In the genomic region with DNA sequence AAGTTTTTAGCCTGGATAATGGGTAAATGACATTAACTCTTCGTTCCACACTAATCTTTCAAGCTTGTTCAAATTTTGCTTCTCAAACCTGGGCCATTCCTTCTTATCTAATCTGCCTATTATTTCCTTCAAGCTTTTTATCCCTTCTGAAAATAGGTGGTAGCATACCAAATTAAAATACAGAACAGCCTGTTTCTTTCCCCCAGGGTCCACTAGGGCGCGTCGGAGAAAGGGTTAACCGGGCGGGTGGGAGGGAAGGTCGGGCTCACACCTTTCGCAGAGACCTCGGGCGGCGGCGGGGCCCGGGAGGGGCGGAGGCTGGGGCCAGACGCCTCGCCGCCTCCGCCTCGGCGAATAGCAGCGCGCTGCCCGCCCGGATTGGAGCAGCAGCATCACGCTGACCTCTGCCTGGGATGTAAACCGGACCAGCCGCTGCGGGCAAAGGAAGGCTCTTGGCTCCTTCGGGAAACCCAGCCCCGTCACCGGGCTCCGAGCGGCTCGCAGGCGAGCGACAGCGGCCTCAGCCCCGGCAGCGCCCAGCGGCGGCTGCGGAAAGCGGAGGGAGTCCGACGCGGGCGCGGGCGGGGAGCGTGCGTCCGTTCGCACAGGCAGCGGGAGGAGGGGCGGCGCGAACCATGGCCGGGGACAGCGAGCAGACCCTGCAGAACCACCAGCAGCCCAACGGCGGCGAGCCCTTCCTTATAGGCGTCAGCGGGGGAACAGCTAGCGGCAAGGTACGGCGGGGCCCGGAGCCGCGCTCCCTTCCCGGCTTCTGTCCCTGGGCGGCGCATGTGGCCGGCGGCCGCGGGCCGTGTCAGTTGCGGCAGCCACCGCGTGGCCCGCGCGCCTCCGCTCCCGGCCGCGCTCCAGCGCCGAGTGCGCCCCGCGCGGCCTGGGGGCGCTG, we compare ENCODE assay signal across 1 cellular context.
TF ChIP-seq lines count a peak whose summit lies in the region.

UCK2 (plus strand) TSS at position 416 of the 904 bp plus-strand sequence; CDS start at position 636, 220 bp downstream.

TF ChIP-seq in K562, 482 proteins besides CTCF, POLR2A, EP300 and RAD21 (continued from another document and continues in another):
- TF ChIP-seq, protein P1, sequence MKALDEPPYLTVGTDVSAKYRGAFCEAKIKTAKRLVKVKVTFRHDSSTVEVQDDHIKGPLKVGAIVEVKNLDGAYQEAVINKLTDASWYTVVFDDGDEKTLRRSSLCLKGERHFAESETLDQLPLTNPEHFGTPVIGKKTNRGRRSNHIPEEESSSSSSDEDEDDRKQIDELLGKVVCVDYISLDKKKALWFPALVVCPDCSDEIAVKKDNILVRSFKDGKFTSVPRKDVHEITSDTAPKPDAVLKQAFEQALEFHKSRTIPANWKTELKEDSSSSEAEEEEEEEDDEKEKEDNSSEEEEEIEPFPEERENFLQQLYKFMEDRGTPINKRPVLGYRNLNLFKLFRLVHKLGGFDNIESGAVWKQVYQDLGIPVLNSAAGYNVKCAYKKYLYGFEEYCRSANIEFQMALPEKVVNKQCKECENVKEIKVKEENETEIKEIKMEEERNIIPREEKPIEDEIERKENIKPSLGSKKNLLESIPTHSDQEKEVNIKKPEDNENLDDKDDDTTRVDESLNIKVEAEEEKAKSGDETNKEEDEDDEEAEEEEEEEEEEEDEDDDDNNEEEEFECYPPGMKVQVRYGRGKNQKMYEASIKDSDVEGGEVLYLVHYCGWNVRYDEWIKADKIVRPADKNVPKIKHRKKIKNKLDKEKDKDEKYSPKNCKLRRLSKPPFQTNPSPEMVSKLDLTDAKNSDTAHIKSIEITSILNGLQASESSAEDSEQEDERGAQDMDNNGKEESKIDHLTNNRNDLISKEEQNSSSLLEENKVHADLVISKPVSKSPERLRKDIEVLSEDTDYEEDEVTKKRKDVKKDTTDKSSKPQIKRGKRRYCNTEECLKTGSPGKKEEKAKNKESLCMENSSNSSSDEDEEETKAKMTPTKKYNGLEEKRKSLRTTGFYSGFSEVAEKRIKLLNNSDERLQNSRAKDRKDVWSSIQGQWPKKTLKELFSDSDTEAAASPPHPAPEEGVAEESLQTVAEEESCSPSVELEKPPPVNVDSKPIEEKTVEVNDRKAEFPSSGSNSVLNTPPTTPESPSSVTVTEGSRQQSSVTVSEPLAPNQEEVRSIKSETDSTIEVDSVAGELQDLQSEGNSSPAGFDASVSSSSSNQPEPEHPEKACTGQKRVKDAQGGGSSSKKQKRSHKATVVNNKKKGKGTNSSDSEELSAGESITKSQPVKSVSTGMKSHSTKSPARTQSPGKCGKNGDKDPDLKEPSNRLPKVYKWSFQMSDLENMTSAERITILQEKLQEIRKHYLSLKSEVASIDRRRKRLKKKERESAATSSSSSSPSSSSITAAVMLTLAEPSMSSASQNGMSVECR (CRISPR knock-in tag; IDR thresholded peaks at IDR 0.05), result peak; percentile 83
- TF ChIP-seq TEAD4 (IDR thresholded peaks at IDR 0.05; ENCODE audit: low read length) (no peak), TEAD4 (CRISPR knock-in tag; IDR thresholded peaks at IDR 0.05; ENCODE audit: borderline replicate concordance) (no peak; the same call in 1 of the 2 replicates), NR2F6 (CRISPR knock-in tag; IDR thresholded peaks at IDR 0.05) (no peak), LEF1 (IDR thresholded peaks at IDR 0.05) (no peak), ZBTB49 (CRISPR knock-in tag; IDR thresholded peaks at IDR 0.05; ENCODE audit: borderline replicate concordance) (no peak), KLF1 (tag; IDR thresholded peaks at IDR 0.05) (peak; percentile 68; the same call in 1 of the 2 replicates), ESRRA (IDR thresholded peaks at IDR 0.05; ENCODE audit: borderline replicate concordance, low read depth) (peak; percentile 63), CHD1 (IDR thresholded peaks at IDR 0.05; ENCODE audit: low read length) (no peak), HDAC1 (IDR thresholded peaks at IDR 0.05) (peak in 1 of 2 experiments; percentile 58; a peak in 2 of 4 replicates), E4F1 (CRISPR knock-in tag; IDR thresholded peaks at IDR 0.05; ENCODE audit: borderline replicate concordance) (no peak), ZNF347 (CRISPR knock-in tag; IDR thresholded peaks at IDR 0.05; ENCODE audit: low read depth) (no peak), BMI1 (IDR thresholded peaks at IDR 0.05; ENCODE audit: low read length) (no peak), ZNF197 (CRISPR knock-in tag; IDR thresholded peaks at IDR 0.05; ENCODE audit: low read depth) (no peak), ETV5 (CRISPR knock-in tag; IDR thresholded peaks at IDR 0.05; ENCODE audit: low read depth) (no peak; the same call in 1 of the 2 replicates), RBFOX2 (IDR thresholded peaks at IDR 0.05; ENCODE audit: low read depth, low read length) (peak; percentile 94), SETDB1 (IDR thresholded peaks at IDR 0.05; ENCODE audit: low read length) (no peak), HOXB6 (CRISPR knock-in tag; IDR thresholded peaks at IDR 0.05; ENCODE audit: borderline replicate concordance) (no peak)
- TF ChIP-seq, protein P2, sequence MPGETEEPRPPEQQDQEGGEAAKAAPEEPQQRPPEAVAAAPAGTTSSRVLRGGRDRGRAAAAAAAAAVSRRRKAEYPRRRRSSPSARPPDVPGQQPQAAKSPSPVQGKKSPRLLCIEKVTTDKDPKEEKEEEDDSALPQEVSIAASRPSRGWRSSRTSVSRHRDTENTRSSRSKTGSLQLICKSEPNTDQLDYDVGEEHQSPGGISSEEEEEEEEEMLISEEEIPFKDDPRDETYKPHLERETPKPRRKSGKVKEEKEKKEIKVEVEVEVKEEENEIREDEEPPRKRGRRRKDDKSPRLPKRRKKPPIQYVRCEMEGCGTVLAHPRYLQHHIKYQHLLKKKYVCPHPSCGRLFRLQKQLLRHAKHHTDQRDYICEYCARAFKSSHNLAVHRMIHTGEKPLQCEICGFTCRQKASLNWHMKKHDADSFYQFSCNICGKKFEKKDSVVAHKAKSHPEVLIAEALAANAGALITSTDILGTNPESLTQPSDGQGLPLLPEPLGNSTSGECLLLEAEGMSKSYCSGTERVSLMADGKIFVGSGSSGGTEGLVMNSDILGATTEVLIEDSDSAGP (CRISPR knock-in tag; IDR thresholded peaks at IDR 0.05), result no peak; the same call in 1 of the 2 replicates
- TF ChIP-seq, protein P3, sequence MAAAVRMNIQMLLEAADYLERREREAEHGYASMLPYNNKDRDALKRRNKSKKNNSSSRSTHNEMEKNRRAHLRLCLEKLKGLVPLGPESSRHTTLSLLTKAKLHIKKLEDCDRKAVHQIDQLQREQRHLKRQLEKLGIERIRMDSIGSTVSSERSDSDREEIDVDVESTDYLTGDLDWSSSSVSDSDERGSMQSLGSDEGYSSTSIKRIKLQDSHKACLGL (CRISPR knock-in tag; IDR thresholded peaks at IDR 0.05; ENCODE audit: borderline replicate concordance, poor library complexity, severe bottlenecking), result no peak
- TF ChIP-seq, protein P4, sequence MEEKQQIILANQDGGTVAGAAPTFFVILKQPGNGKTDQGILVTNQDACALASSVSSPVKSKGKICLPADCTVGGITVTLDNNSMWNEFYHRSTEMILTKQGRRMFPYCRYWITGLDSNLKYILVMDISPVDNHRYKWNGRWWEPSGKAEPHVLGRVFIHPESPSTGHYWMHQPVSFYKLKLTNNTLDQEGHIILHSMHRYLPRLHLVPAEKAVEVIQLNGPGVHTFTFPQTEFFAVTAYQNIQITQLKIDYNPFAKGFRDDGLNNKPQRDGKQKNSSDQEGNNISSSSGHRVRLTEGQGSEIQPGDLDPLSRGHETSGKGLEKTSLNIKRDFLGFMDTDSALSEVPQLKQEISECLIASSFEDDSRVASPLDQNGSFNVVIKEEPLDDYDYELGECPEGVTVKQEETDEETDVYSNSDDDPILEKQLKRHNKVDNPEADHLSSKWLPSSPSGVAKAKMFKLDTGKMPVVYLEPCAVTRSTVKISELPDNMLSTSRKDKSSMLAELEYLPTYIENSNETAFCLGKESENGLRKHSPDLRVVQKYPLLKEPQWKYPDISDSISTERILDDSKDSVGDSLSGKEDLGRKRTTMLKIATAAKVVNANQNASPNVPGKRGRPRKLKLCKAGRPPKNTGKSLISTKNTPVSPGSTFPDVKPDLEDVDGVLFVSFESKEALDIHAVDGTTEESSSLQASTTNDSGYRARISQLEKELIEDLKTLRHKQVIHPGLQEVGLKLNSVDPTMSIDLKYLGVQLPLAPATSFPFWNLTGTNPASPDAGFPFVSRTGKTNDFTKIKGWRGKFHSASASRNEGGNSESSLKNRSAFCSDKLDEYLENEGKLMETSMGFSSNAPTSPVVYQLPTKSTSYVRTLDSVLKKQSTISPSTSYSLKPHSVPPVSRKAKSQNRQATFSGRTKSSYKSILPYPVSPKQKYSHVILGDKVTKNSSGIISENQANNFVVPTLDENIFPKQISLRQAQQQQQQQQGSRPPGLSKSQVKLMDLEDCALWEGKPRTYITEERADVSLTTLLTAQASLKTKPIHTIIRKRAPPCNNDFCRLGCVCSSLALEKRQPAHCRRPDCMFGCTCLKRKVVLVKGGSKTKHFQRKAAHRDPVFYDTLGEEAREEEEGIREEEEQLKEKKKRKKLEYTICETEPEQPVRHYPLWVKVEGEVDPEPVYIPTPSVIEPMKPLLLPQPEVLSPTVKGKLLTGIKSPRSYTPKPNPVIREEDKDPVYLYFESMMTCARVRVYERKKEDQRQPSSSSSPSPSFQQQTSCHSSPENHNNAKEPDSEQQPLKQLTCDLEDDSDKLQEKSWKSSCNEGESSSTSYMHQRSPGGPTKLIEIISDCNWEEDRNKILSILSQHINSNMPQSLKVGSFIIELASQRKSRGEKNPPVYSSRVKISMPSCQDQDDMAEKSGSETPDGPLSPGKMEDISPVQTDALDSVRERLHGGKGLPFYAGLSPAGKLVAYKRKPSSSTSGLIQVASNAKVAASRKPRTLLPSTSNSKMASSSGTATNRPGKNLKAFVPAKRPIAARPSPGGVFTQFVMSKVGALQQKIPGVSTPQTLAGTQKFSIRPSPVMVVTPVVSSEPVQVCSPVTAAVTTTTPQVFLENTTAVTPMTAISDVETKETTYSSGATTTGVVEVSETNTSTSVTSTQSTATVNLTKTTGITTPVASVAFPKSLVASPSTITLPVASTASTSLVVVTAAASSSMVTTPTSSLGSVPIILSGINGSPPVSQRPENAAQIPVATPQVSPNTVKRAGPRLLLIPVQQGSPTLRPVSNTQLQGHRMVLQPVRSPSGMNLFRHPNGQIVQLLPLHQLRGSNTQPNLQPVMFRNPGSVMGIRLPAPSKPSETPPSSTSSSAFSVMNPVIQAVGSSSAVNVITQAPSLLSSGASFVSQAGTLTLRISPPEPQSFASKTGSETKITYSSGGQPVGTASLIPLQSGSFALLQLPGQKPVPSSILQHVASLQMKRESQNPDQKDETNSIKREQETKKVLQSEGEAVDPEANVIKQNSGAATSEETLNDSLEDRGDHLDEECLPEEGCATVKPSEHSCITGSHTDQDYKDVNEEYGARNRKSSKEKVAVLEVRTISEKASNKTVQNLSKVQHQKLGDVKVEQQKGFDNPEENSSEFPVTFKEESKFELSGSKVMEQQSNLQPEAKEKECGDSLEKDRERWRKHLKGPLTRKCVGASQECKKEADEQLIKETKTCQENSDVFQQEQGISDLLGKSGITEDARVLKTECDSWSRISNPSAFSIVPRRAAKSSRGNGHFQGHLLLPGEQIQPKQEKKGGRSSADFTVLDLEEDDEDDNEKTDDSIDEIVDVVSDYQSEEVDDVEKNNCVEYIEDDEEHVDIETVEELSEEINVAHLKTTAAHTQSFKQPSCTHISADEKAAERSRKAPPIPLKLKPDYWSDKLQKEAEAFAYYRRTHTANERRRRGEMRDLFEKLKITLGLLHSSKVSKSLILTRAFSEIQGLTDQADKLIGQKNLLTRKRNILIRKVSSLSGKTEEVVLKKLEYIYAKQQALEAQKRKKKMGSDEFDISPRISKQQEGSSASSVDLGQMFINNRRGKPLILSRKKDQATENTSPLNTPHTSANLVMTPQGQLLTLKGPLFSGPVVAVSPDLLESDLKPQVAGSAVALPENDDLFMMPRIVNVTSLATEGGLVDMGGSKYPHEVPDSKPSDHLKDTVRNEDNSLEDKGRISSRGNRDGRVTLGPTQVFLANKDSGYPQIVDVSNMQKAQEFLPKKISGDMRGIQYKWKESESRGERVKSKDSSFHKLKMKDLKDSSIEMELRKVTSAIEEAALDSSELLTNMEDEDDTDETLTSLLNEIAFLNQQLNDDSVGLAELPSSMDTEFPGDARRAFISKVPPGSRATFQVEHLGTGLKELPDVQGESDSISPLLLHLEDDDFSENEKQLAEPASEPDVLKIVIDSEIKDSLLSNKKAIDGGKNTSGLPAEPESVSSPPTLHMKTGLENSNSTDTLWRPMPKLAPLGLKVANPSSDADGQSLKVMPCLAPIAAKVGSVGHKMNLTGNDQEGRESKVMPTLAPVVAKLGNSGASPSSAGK (IDR thresholded peaks at IDR 0.05), result peak; percentile 62; the same call in 1 of the 2 replicates
